14 cellular contexts compared by ENCODE assay signal in genomic region chr12:46484396-46485061, GRCh38.
DNase-seq lines count a peak whose midpoint lies in the region; ATAC-seq and TF ChIP-seq lines count a peak whose summit lies in the region.
"Had no signal": no experiment of that assay in that cellular context is flagged by ENCODE, and none has a peak within 500 bp of the region (broad histone marks: within the 10 kb centered on the region; RNA-seq: fewer than 3 reads in every experiment).

No MANE protein-coding gene starts in this region.

- H3K27me3 ChIP-seq in left ventricle myocardium inferior (ENCODE audit: low read depth) (no peaks in the 10 kb centered on the region), RWPE2 (ENCODE audit: insufficient read depth, poor library complexity, severe bottlenecking) (no peaks in the 10 kb centered on the region), liver (ENCODE audit: control insufficient read depth in 4 of 4, insufficient read depth in 4 of 4, low read length in 3 of 4) (no peaks in the 10 kb centered on the region)
- H3K27me3 ChIP-seq: BE2C had no signal

- intact Hi-C loops in left ventricle myocardium inferior (cut with micrococcal nuclease) (no loop called here), left ventricle myocardium superior (cut with micrococcal nuclease) (no loop called here)

- 90% methylated on average over 6 of the region's 6 CpGs for WGBS in liver

- H3K36me3 ChIP-seq in left ventricle myocardium inferior = no peaks in the 10 kb centered on the region
- H3K36me3 ChIP-seq in RWPE2 (ENCODE audit: low read depth) = no peaks in the 10 kb centered on the region
- no peaks in the 10 kb centered on the region for H3K36me3 ChIP-seq in liver (ENCODE audit: control insufficient read depth in 4 of 4, insufficient read depth in 3 of 4, low read depth in 1 of 4, low read length in 3 of 4)
- H3K36me3 ChIP-seq: BE2C, HAP-1 had no signal

- no peak overlapping the region for H3K4me3 ChIP-seq in left ventricle myocardium inferior
- H3K4me3 ChIP-seq in RWPE2 (ENCODE audit: severe bottlenecking) = no peak overlapping the region
- H3K4me3 ChIP-seq in liver (ENCODE audit: low read depth in 1 of 3, low read length in 3 of 3) = no peak overlapping the region
- H3K4me3 ChIP-seq: GM12878, HAP-1 had no signal

- H3K27ac ChIP-seq in left ventricle myocardium inferior (replicated peaks) (peak overlapping the region; percentile 1), RWPE2 (ENCODE audit: poor library complexity, severe bottlenecking) (peak overlapping the region; percentile 64), liver (ENCODE audit: low read depth in 1 of 2, low read length in 2 of 2) (peak overlapping the region; percentile 56 to 65)
- H3K27ac ChIP-seq: C4-2B had no signal

- ATAC-seq in left ventricle myocardium superior (no peak), RWPE2 (ENCODE audit: low read depth) (no peak)
- ATAC-seq: GM12878 had no signal

- H3K4me1 ChIP-seq in left ventricle myocardium inferior = peaks cover 17% of the 10 kb centered on the region
- H3K4me1 ChIP-seq in RWPE2 (ENCODE audit: insufficient read depth, poor library complexity, severe bottlenecking) = peaks cover 23% of the 10 kb centered on the region
- H3K4me1 ChIP-seq in liver (ENCODE audit: control insufficient read depth in 4 of 4, insufficient read depth in 4 of 4, low read length in 3 of 4) = peaks cover 0 to 7% (median 5%) of the 10 kb centered on the region in 4 donors
- H3K4me1 ChIP-seq: BE2C, HAP-1 had no signal

- no peak overlapping the region for H3K9ac ChIP-seq in liver (ENCODE audit: low read depth in 1 of 2, low read length in 2 of 2)

- TF ChIP-seq RAD21 in liver (IDR thresholded peaks at IDR 0.05) = no peak

- DNase-seq in left ventricle myocardium inferior = no peak
- DNase-seq in left ventricle myocardium superior = no peak
- no peak for DNase-seq in RWPE2 (ENCODE audit: low spot score)
- DNase-seq in AML-193 (lab: John Stamatoyannopoulos, UW) = no peak
- DNase-seq in hypothalamus (lab: John Stamatoyannopoulos, UW) = no peak
- no peak for DNase-seq in NCI-H187 (lab: John Stamatoyannopoulos, UW)
- DNase-seq: BE2C; CD4-positive, alpha-beta memory T cell; DMS79; GOT3 had no signal

- H3K9me3 ChIP-seq in left ventricle myocardium inferior (replicated peaks) = no peaks in the 10 kb centered on the region
- H3K9me3 ChIP-seq in RWPE2 (ENCODE audit: severe bottlenecking) = no peaks in the 10 kb centered on the region
- H3K9me3 ChIP-seq in liver (ENCODE audit: control insufficient read depth in 4 of 4, low read length in 3 of 4) = no peaks in the 10 kb centered on the region
- H3K9me3 ChIP-seq: BE2C, HAP-1 had no signal

- TF ChIP-seq CTCF in left ventricle myocardium inferior (IDR thresholded peaks at IDR 0.05; ENCODE audit: borderline replicate concordance) = no peak
- no peak for TF ChIP-seq CTCF in RWPE2 (IDR thresholded peaks at IDR 0.05; ENCODE audit: poor library complexity, severe bottlenecking)
- TF ChIP-seq CTCF in liver (IDR thresholded peaks at IDR 0.05; ENCODE audit: low read depth, low read length, missing input control) = no peak

TF ChIP-seq in liver, 16 proteins besides CTCF, POLR2A, EP300 and RAD21:
- no peak for TF ChIP-seq HNF4A (conservative IDR thresholded peaks at IDR 0.05)
- no peak for TF ChIP-seq RXRA (IDR thresholded peaks at IDR 0.05)
- TF ChIP-seq TAF1 (conservative IDR thresholded peaks at IDR 0.05) = no peak
- TF ChIP-seq JUND (IDR thresholded peaks at IDR 0.05) = no peak
- TF ChIP-seq FOXA1 (IDR thresholded peaks at IDR 0.05) = no peak
- no peak for TF ChIP-seq EGR1 (IDR thresholded peaks at IDR 0.05; ENCODE audit: low read depth in 2 of 2)
- TF ChIP-seq, protein P1, sequence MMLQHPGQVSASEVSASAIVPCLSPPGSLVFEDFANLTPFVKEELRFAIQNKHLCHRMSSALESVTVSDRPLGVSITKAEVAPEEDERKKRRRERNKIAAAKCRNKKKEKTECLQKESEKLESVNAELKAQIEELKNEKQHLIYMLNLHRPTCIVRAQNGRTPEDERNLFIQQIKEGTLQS (IDR thresholded peaks at IDR 0.05) = no peak
- TF ChIP-seq YY1 (IDR thresholded peaks at IDR 0.05) = no peak
- TF ChIP-seq REST (IDR thresholded peaks at IDR 0.05) = no peak
- no peak for TF ChIP-seq NR2F2 (IDR thresholded peaks at IDR 0.05)
- TF ChIP-seq MAX (IDR thresholded peaks at IDR 0.05) = no peak
- no peak for TF ChIP-seq GABPA (IDR thresholded peaks at IDR 0.05 in 1 of 2, conservative IDR thresholded peaks at IDR 0.05 in 1 of 2)

Comparison
In these comparisons a context has a peak if more than half of its experiments do, and no peak if none do; other contexts are left out.
1. H3K27ac ChIP-seq: peak in every context shown above with its lines; median percentile 64 in RWPE2; 60 in liver; 1 in left ventricle myocardium inferior.